In genomic region chr17:27907976-27908558, GRCh38 we compare ENCODE assay signal across 1 cellular context.
TF ChIP-seq lines count a peak whose summit lies in the region.

No MANE protein-coding gene starts in this region.

TF ChIP-seq in K562, 482 proteins besides CTCF, POLR2A, EP300 and RAD21 (continues in another document):
- TF ChIP-seq HMG20A (CRISPR knock-in tag; conservative IDR thresholded peaks at IDR 0.05), result peak; percentile 66; the same call in 1 of the 2 replicates
- TF ChIP-seq ZNF695 (CRISPR knock-in tag; IDR thresholded peaks at IDR 0.05), result 0 out of 2 replicates have a peak, but pooled peaks have one; percentile 74
- peak; percentile 48; the same call in 1 of the 2 replicates for TF ChIP-seq ELF4 (CRISPR knock-in tag; IDR thresholded peaks at IDR 0.05)
- TF ChIP-seq, protein P1, sequence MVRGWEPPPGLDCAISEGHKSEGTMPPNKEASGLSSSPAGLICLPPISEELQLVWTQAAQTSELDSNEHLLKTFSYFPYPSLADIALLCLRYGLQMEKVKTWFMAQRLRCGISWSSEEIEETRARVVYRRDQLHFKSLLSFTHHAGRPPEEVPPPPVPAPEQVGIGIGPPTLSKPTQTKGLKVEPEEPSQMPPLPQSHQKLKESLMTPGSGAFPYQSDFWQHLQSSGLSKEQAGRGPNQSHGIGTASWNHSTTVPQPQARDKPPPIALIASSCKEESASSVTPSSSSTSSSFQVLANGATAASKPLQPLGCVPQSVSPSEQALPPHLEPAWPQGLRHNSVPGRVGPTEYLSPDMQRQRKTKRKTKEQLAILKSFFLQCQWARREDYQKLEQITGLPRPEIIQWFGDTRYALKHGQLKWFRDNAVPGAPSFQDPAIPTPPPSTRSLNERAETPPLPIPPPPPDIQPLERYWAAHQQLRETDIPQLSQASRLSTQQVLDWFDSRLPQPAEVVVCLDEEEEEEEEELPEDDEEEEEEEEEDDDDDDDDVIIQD (CRISPR knock-in tag; IDR thresholded peaks at IDR 0.05), result peak; percentile 87
- TF ChIP-seq YY1 (IDR thresholded peaks at IDR 0.05; ENCODE audit: borderline replicate concordance in 1 of 3, control insufficient read depth in 1 of 3, extremely low read depth in 1 of 3, insufficient read depth in 3 of 3, insufficient read length in 1 of 3, insufficient replicate concordance in 2 of 3, low read depth in 1 of 3, low read length in 2 of 3), result peak in 1 of 3 experiments; percentile 64
- peak; percentile 49; the same call in 1 of the 2 replicates for TF ChIP-seq ZNF830 (CRISPR knock-in tag; IDR thresholded peaks at IDR 0.05)
- no peak for TF ChIP-seq CHD2 (IDR thresholded peaks at IDR 0.05; ENCODE audit: low read depth, low read length)
- TF ChIP-seq FOXO4 (CRISPR knock-in tag; IDR thresholded peaks at IDR 0.05), result peak; percentile 93
- no peak for TF ChIP-seq ZNF780A (CRISPR knock-in tag; IDR thresholded peaks at IDR 0.05)
- TF ChIP-seq ZNF253 (CRISPR knock-in tag; conservative IDR thresholded peaks at IDR 0.05), result 0 out of 2 replicates have a peak, but pooled peaks have one; percentile 13
- TF ChIP-seq ZNF175 (CRISPR knock-in tag; IDR thresholded peaks at IDR 0.05; ENCODE audit: low read depth), result peak; percentile 99
- 0 out of 2 replicates have a peak, but pooled peaks have one; percentile 78 for TF ChIP-seq KDM2B (CRISPR knock-in tag; IDR thresholded peaks at IDR 0.05)
- TF ChIP-seq ELF1 (tag; IDR thresholded peaks at IDR 0.05), result peak; percentile 37; the same call in 1 of the 2 replicates
- TF ChIP-seq RHOXF2B (CRISPR knock-in tag; conservative IDR thresholded peaks at IDR 0.05), result peak; percentile 95
- peak; percentile 99 for TF ChIP-seq HDAC8 (tag; IDR thresholded peaks at IDR 0.05)
- no peak for TF ChIP-seq JUND (IDR thresholded peaks at IDR 0.05; ENCODE audit: borderline replicate concordance, low read depth, low read length)
- TF ChIP-seq JUND (tag; IDR thresholded peaks at IDR 0.05; ENCODE audit: borderline replicate concordance, low read depth, low read length), result peak; percentile 63; the same call in 1 of the 3 replicates
- TF ChIP-seq, protein P2, sequence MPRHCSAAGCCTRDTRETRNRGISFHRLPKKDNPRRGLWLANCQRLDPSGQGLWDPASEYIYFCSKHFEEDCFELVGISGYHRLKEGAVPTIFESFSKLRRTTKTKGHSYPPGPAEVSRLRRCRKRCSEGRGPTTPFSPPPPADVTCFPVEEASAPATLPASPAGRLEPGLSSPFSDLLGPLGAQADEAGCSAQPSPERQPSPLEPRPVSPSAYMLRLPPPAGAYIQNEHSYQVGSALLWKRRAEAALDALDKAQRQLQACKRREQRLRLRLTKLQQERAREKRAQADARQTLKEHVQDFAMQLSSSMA (CRISPR knock-in tag; IDR thresholded peaks at IDR 0.05), result 0 out of 2 replicates have a peak, but pooled peaks have one; percentile 39
- no peak for TF ChIP-seq ZNF764 (CRISPR knock-in tag; IDR thresholded peaks at IDR 0.05; ENCODE audit: low read depth)
- no peak for TF ChIP-seq ETV6 (IDR thresholded peaks at IDR 0.05; ENCODE audit: borderline replicate concordance in 1 of 2, low read depth in 2 of 2, low read length in 1 of 2)
- TF ChIP-seq ETV6 (CRISPR knock-in tag; IDR thresholded peaks at IDR 0.05; ENCODE audit: borderline replicate concordance), result no peak
- no peak for TF ChIP-seq RERE (CRISPR knock-in tag; IDR thresholded peaks at IDR 0.05; ENCODE audit: borderline replicate concordance)
- TF ChIP-seq PTRF (tag; IDR thresholded peaks at IDR 0.05), result peak; percentile 96
- TF ChIP-seq NR2F6 (CRISPR knock-in tag; IDR thresholded peaks at IDR 0.05), result peak; percentile 80; the same call in 1 of the 2 replicates
- TF ChIP-seq, protein P3, sequence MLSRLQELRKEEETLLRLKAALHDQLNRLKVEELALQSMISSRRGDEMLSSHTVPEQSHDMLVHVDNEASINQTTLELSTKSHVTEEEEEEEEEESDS (CRISPR knock-in tag; IDR thresholded peaks at IDR 0.05), result peak; percentile 20; the same call in 1 of the 2 replicates
- TF ChIP-seq ETV1 (tag; conservative IDR thresholded peaks at IDR 0.05; ENCODE audit: low read depth), result peak; percentile 90
- peak; percentile 95 for TF ChIP-seq ARID3B (CRISPR knock-in tag; IDR thresholded peaks at IDR 0.05; ENCODE audit: borderline replicate concordance)
- TF ChIP-seq E2F1 (CRISPR knock-in tag; IDR thresholded peaks at IDR 0.05), result no peak
- peak; percentile 94 for TF ChIP-seq E2F3 (CRISPR knock-in tag; IDR thresholded peaks at IDR 0.05)
- TF ChIP-seq ZNF707 (CRISPR knock-in tag; conservative IDR thresholded peaks at IDR 0.05), result no peak; the same call in 1 of the 2 replicates
- TF ChIP-seq, protein P4, sequence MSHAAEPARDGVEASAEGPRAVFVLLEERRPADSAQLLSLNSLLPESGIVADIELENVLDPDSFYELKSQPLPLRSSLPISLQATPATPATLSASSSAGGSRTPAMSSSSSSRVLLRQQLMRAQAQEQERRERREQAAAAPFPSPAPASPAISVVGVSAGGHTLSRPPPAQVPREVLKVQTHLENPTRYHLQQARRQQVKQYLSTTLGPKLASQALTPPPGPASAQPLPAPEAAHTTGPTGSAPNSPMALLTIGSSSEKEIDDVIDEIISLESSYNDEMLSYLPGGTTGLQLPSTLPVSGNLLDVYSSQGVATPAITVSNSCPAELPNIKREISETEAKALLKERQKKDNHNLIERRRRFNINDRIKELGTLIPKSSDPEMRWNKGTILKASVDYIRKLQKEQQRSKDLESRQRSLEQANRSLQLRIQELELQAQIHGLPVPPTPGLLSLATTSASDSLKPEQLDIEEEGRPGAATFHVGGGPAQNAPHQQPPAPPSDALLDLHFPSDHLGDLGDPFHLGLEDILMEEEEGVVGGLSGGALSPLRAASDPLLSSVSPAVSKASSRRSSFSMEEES (CRISPR knock-in tag; IDR thresholded peaks at IDR 0.05), result peak; percentile 24; the same call in 1 of the 2 replicates
- peak; percentile 98 for TF ChIP-seq ZBTB26 (CRISPR knock-in tag; IDR thresholded peaks at IDR 0.05)
- TF ChIP-seq, protein P5, sequence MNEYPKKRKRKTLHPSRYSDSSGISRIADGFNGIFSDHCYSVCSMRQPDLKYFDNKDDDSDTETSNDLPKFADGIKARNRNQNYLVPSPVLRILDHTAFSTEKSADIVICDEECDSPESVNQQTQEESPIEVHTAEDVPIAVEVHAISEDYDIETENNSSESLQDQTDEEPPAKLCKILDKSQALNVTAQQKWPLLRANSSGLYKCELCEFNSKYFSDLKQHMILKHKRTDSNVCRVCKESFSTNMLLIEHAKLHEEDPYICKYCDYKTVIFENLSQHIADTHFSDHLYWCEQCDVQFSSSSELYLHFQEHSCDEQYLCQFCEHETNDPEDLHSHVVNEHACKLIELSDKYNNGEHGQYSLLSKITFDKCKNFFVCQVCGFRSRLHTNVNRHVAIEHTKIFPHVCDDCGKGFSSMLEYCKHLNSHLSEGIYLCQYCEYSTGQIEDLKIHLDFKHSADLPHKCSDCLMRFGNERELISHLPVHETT (CRISPR knock-in tag; conservative IDR thresholded peaks at IDR 0.05 in 1 of 2, IDR thresholded peaks at IDR 0.05 in 1 of 2), result peak in 1 of 2 experiments; percentile 95; a peak in 2 of 4 replicates
- peak; percentile 91 for TF ChIP-seq ILK (tag; IDR thresholded peaks at IDR 0.05; ENCODE audit: borderline replicate concordance, low read depth)
- TF ChIP-seq, protein P6, sequence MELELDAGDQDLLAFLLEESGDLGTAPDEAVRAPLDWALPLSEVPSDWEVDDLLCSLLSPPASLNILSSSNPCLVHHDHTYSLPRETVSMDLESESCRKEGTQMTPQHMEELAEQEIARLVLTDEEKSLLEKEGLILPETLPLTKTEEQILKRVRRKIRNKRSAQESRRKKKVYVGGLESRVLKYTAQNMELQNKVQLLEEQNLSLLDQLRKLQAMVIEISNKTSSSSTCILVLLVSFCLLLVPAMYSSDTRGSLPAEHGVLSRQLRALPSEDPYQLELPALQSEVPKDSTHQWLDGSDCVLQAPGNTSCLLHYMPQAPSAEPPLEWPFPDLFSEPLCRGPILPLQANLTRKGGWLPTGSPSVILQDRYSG (tag; conservative IDR thresholded peaks at IDR 0.05; ENCODE audit: low read depth), result peak; percentile 96
- TF ChIP-seq DDX20 (tag; IDR thresholded peaks at IDR 0.05; ENCODE audit: low read depth), result peak; percentile 98
- TF ChIP-seq ERF (CRISPR knock-in tag; IDR thresholded peaks at IDR 0.05), result peak; percentile 96
- peak; percentile 94 for TF ChIP-seq DMBX1 (CRISPR knock-in tag; IDR thresholded peaks at IDR 0.05; ENCODE audit: borderline replicate concordance)
- TF ChIP-seq MAZ (CRISPR knock-in tag; conservative IDR thresholded peaks at IDR 0.05 in 1 of 2, IDR thresholded peaks at IDR 0.05 in 1 of 2), result peak in 1 of 2 experiments; percentile 85; a peak in 2 of 4 replicates
- peak; percentile 98 for TF ChIP-seq ZBTB9 (CRISPR knock-in tag; IDR thresholded peaks at IDR 0.05)
- peak; percentile 94 for TF ChIP-seq BCL6 (CRISPR knock-in tag; IDR thresholded peaks at IDR 0.05)
- peak; percentile 75 for TF ChIP-seq ZNF507 (tag; conservative IDR thresholded peaks at IDR 0.05)
